ENCODE assay signal across 6 cellular contexts in genomic region chr19:16541526-16542044, GRCh38. TPM values are rescaled to one million over a fixed set of nuclear protein-coding genes. Genes with fewer than 3 reads are reported as not detected.
DNase-seq lines count a peak whose midpoint lies in the region; ATAC-seq and FAIRE-seq lines count a peak whose summit lies in the region.

No MANE protein-coding gene starts in this region.

- no peaks in the 10 kb centered on the region for H3K4me1 ChIP-seq in endocrine pancreas (ENCODE audit: control insufficient read depth, insufficient read depth, low read length)
- peaks cover 0 to 3% of the 10 kb centered on the region in 2 donors for H3K4me1 ChIP-seq in small intestine (ENCODE audit: control insufficient read depth in 2 of 2, insufficient read depth in 1 of 2, low read depth in 1 of 2, low read length in 1 of 2)

- H3K27ac ChIP-seq in small intestine (ENCODE audit: low read depth in 1 of 2, low read length in 1 of 2) = peak overlapping the region; percentile 2 to 83

- H3K36me3 ChIP-seq in endocrine pancreas (ENCODE audit: control insufficient read depth, insufficient read depth, low read length) (no peaks in the 10 kb centered on the region), small intestine (ENCODE audit: control insufficient read depth in 2 of 2, insufficient read depth in 2 of 2, low read length in 2 of 2) (peaks cover 0 to 3% of the 10 kb centered on the region in 2 donors)

- H3K27me3 ChIP-seq in endocrine pancreas (ENCODE audit: control insufficient read depth, insufficient read depth, low read length) (no peaks in the 10 kb centered on the region), small intestine (ENCODE audit: control insufficient read depth in 2 of 2, insufficient read depth in 2 of 2, low read length in 2 of 2) (no peaks in the 10 kb centered on the region)

- peak overlapping the region; percentile 74 for H3K9ac ChIP-seq in endocrine pancreas (ENCODE audit: control insufficient read depth, insufficient read depth, low read length)

- no peak for ATAC-seq in HG03175 (IDR thresholded peaks at IDR 0.05; ENCODE audit: unreplicated experiment)

- 1% methylated on average over 29 of the region's 29 CpGs for WGBS in small intestine, 3 donors

- peak overlapping the region; percentile 87 for H3K4me3 ChIP-seq in GM08714 (ENCODE audit: low read length)
- peak overlapping the region; percentile 40 for H3K4me3 ChIP-seq in endocrine pancreas (ENCODE audit: control insufficient read depth, insufficient read depth, low read length)
- peak overlapping the region; percentile 90 to 93 for H3K4me3 ChIP-seq in small intestine (ENCODE audit: low read depth in 1 of 2, low read length in 2 of 2)

- FAIRE-seq in small intestine (lab: Jason Lieb, UNC) = no peak

- H3K9me3 ChIP-seq in endocrine pancreas (ENCODE audit: control insufficient read depth, low read length) (no peaks in the 10 kb centered on the region), small intestine (ENCODE audit: control insufficient read depth, low read depth) (no peaks in the 10 kb centered on the region)

- DNase-seq in LHCN-M2 (ENCODE audit: low read depth) (peak; percentile 17), small intestine (no peak)
- DNase-seq in activated effector memory CD4-positive, alpha-beta T cell treated with Interleukin-2 at 50 U/mL for 16 hours = no peak

RNA-seq across cellular contexts. Expression of gene CHERP, which starts 0.7 kb away (rescaled TPM):
- 5.8 and 6.5 TPM in 2 replicates for total RNA-seq in LHCN-M2 (2014; rRNA removed)
- polyA plus RNA-seq in LHCN-M2 (2012) = 16.7 TPM
- polyA plus RNA-seq in small intestine = 10 to 100 TPM in 1 of 3 donors, 1 to 10 TPM in 2; 9.8 to 25.4 (median 10.0) TPM

RNA-seq across cellular contexts. Expression of gene SLC35E1, which starts 30.6 kb away (rescaled TPM):
- 33.2 and 34.3 TPM in 2 replicates for total RNA-seq in LHCN-M2 (2014; rRNA removed)
- polyA plus RNA-seq in LHCN-M2 (2012) = 33.3 TPM
- polyA plus RNA-seq in small intestine = 10 to 100 TPM; 14.5 to 19.6 (median 17.8) TPM

RNA-seq across cellular contexts. Expression of gene C19orf44, which starts 45.4 kb away (rescaled TPM):
- total RNA-seq in LHCN-M2 (2014; rRNA removed) = 2.4 and 3.8 TPM in 2 replicates
- 2.4 TPM for polyA plus RNA-seq in LHCN-M2 (2012)
- polyA plus RNA-seq in small intestine = 1 to 10 TPM in 2 of 3 donors, under 1 TPM in 1; 0.67 to 3.0 (median 1.4) TPM

RNA-seq across cellular contexts. Expression of gene CALR3, which starts 45.6 kb away (rescaled TPM):
- 0.13 TPM in 1 of 2 replicates, not detected in the other for total RNA-seq in LHCN-M2 (2014; rRNA removed)
- polyA plus RNA-seq in LHCN-M2 (2012) = not detected
- not detected for polyA plus RNA-seq in small intestine

Comparison
In these comparisons a context has a peak if more than half of its experiments do, and no peak if none do; other contexts are left out.
1. H3K4me3 ChIP-seq: peak in every context shown above with its lines; median percentile 92 in small intestine; 87 in GM08714; 40 in endocrine pancreas.